Comparison of ENCODE assay signal across 21 cellular contexts in the genomic region with DNA sequence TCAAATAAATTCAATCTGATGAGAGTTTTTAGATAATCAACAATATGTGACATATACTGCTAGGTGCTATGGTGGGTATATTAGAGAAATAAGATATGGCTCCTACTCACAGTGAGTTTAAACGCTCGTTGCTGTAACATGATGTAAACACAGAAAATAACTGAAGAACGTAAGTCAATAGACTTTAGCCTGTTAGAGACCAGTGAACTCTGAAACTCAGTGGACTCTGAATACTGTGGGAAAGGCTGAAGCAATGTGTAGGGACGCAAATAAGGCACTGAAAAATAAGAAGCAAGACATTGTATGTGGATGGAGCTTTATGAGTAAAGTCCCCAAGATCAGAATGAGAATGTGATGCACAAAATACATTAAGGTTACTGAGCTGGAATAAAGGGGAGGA.
"Had no signal": no experiment of that assay in that cellular context is flagged by ENCODE, and none has a peak within 500 bp of the region (broad histone marks: within the 10 kb centered on the region; RNA-seq: fewer than 3 reads in every experiment).

No MANE protein-coding gene starts in this region.

- H3K4me2 ChIP-seq: hepatocyte had no signal

- H3K36me3 ChIP-seq: colonic mucosa, esophagus muscularis mucosa, gastroesophageal sphincter, heart left ventricle, left ventricle myocardium inferior, lower lobe of right lung had no signal

- H3K27ac ChIP-seq: colonic mucosa, dorsolateral prefrontal cortex, esophagus muscularis mucosa, foreskin keratinocyte, gastroesophageal sphincter, heart left ventricle, hepatocyte, left ventricle myocardium inferior, lower lobe of right lung had no signal

- ATAC-seq: foreskin keratinocyte; gastroesophageal sphincter; heart left ventricle; left colon; lower lobe of right lung; naive thymus-derived CD4-positive, alpha-beta T cell had no signal

- DNase-seq: colonic mucosa; cortex of kidney; dorsolateral prefrontal cortex; effector CD4-positive, alpha-beta T cell; effector memory CD4-positive, alpha-beta T cell; foreskin keratinocyte; heart left ventricle; hypothalamus; immature natural killer cell; islet precursor cell; kidney; kidney glomerular epithelial cell; left colon; left ventricle myocardium inferior; lower lobe of right lung; mesendoderm; midbrain; naive thymus-derived CD4-positive, alpha-beta T cell had no signal

- H2AFZ ChIP-seq: hepatocyte had no signal

- H3K4me1 ChIP-seq: colonic mucosa, esophagus muscularis mucosa, foreskin keratinocyte, gastroesophageal sphincter, heart left ventricle, left ventricle myocardium inferior, lower lobe of right lung had no signal

- H3K9me3 ChIP-seq: colonic mucosa, esophagus muscularis mucosa, gastroesophageal sphincter, lower lobe of right lung had no signal

- H3K4me3 ChIP-seq: colonic mucosa, dorsolateral prefrontal cortex, esophagus muscularis mucosa, gastroesophageal sphincter, heart left ventricle, hepatocyte, left ventricle myocardium inferior, lower lobe of right lung had no signal

- H3K79me2 ChIP-seq: hepatocyte had no signal

- H3K27me3 ChIP-seq: colonic mucosa, dorsolateral prefrontal cortex, esophagus muscularis mucosa, foreskin keratinocyte, gastroesophageal sphincter, heart left ventricle, hepatocyte had no signal
